Comparison of ENCODE assay signal across 15 cellular contexts in the genomic region with DNA sequence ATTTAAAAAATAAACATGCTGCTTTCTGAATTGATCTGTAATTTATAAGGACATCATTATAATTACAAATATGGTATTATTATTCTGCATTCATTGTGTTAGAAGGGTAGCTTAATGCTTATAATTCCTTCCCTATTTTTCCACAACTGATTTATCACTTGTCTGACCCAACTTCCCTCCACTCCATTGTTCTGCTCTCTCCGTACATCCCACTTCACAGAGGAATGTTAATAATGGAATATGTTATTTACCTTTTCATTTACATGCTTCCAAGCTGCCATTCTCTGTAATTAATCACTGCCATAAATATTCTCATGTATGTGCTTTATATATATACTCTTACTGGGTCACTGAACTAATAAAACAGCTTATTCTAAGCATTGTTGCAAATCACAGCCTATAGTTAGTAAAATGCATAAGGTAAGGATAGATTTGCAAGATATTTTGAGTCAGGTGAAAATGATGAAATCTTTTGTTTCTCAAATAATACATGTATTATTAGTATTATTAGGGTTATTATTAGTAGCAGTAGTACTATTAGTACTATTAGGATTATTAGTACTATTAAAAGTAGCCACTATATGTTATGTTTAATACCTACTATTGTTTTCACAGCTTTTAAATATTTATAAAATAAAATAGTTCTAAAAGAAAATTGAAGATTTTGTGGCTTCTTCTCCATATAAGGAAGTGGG.
DNase-seq lines count a peak whose midpoint lies in the region; ATAC-seq, FAIRE-seq and TF ChIP-seq lines count a peak whose summit lies in the region.
"Had no signal": no experiment of that assay in that cellular context is flagged by ENCODE, and none has a peak within 500 bp of the region (broad histone marks: within the 10 kb centered on the region; RNA-seq: fewer than 3 reads in every experiment).

No MANE protein-coding gene starts in this region.

- peaks cover 17% of the 10 kb centered on the region for H3K4me1 ChIP-seq in HAP-1
- H3K4me1 ChIP-seq in endothelial cell of umbilical vein (ENCODE audit: control insufficient read depth, extremely low read depth, insufficient read depth, low read length), result peaks cover 4% of the 10 kb centered on the region
- H3K4me1 ChIP-seq: BLaER1 treated with 17β-estradiol and CSF1 and Interleukin-3, amounts not matched to agents 10 nM and 100 nM had no signal

- no peak overlapping the region for H3K9ac ChIP-seq in endothelial cell of umbilical vein (replicated peaks; ENCODE audit: extremely low read depth, insufficient read depth, low read length)
- H3K9ac ChIP-seq: BLaER1 treated with 17β-estradiol and CSF1 and Interleukin-3, amounts not matched to agents 10 nM and 100 nM; GM23248 had no signal

- H3K4me3 ChIP-seq in HAP-1 (no peak overlapping the region), endothelial cell of umbilical vein (replicated peaks in 1 of 3; ENCODE audit: insufficient read depth in 1 of 3, low read depth in 1 of 3, low read length in 3 of 3) (no peak overlapping the region)
- H3K4me3 ChIP-seq: BLaER1 treated with 17β-estradiol and CSF1 and Interleukin-3, amounts not matched to agents 10 nM and 100 nM; GM12878; GM23248 had no signal

- FAIRE-seq in TTC549 (lab: Jason Lieb, UNC) (peak; percentile 39), endothelial cell of umbilical vein (lab: Jason Lieb, UNC) (no peak)
- FAIRE-seq: GM12878, GM18507, H54 had no signal

- no peaks in the 10 kb centered on the region for H3K79me2 ChIP-seq in endothelial cell of umbilical vein (ENCODE audit: control insufficient read depth, insufficient read depth, low read length)

- no peaks in the 10 kb centered on the region for H3K9me1 ChIP-seq in endothelial cell of umbilical vein (replicated peaks; ENCODE audit: control insufficient read depth, extremely low read depth, insufficient read depth, low read length)

- H3K27ac ChIP-seq in endothelial cell of umbilical vein (ENCODE audit: insufficient read depth, low read depth, low read length), result no peak overlapping the region
- H3K27ac ChIP-seq: BLaER1 treated with 17β-estradiol and CSF1 and Interleukin-3, amounts not matched to agents 10 nM and 100 nM; GM23248 had no signal

- no TSS peak for BruUV-seq in endothelial cell of umbilical vein (replicated peaks; lab: Mats Ljungman, UMichigan)

- dilution Hi-C loops in endothelial cell of umbilical vein (cut with MboI; ENCODE audit: extremely low pct_ligation_motif_present, low sequenced_read_pairs), result no loop called here

- peak overlapping the region; percentile 22 for H3K4me2 ChIP-seq in endothelial cell of umbilical vein (ENCODE audit: insufficient read depth, low read length)
- H3K4me2 ChIP-seq: BLaER1 treated with 17β-estradiol and CSF1 and Interleukin-3, amounts not matched to agents 10 nM and 100 nM had no signal

- H4K20me1 ChIP-seq in endothelial cell of umbilical vein (replicated peaks; ENCODE audit: control insufficient read depth, extremely low read depth, insufficient read depth, low read length), result no peaks in the 10 kb centered on the region
- H4K20me1 ChIP-seq: BLaER1 treated with 17β-estradiol and CSF1 and Interleukin-3, amounts not matched to agents 10 nM and 100 nM had no signal

- POLR2A ChIA-PET in endothelial cell of umbilical vein (lab: Charles Lee), result interaction anchor here (1.3 kb wide), 1 partner anchor 70 kb away, joined by 3 read pairs; a partner anchor contains a TSS

- CTCF ChIA-PET in endothelial cell of umbilical vein (lab: Charles Lee), result interaction anchor here (0.7 to 2.3 kb wide), 21 partner anchors 11 to 600 kb away, joined by 3 to 16 read pairs (median 3); no protein-coding TSS in a partner anchor

- no peaks in the 10 kb centered on the region for H3K27me3 ChIP-seq in HAP-1 (ENCODE audit: low read depth)
- H3K27me3 ChIP-seq in endothelial cell of umbilical vein (ENCODE audit: control insufficient read depth in 2 of 2, insufficient read depth in 2 of 2, low read length in 2 of 2), result no peaks in the 10 kb centered on the region
- H3K27me3 ChIP-seq: BLaER1 treated with 17β-estradiol and CSF1 and Interleukin-3, amounts not matched to agents 10 nM and 100 nM had no signal

- no peaks in the 10 kb centered on the region for H3K36me3 ChIP-seq in HAP-1 (replicated peaks)
- no peaks in the 10 kb centered on the region for H3K36me3 ChIP-seq in endothelial cell of umbilical vein (ENCODE audit: control insufficient read depth in 2 of 2, extremely low read depth in 1 of 2, insufficient read depth in 2 of 2, low read length in 2 of 2)
- H3K36me3 ChIP-seq: BLaER1 treated with 17β-estradiol and CSF1 and Interleukin-3, amounts not matched to agents 10 nM and 100 nM had no signal

- H3K9me3 ChIP-seq in HAP-1 (no peaks in the 10 kb centered on the region), endothelial cell of umbilical vein (replicated peaks; ENCODE audit: control insufficient read depth, insufficient read depth, low read length) (no peaks in the 10 kb centered on the region)
- H3K9me3 ChIP-seq: BLaER1 treated with 17β-estradiol and CSF1 and Interleukin-3, amounts not matched to agents 10 nM and 100 nM had no signal

- TF ChIP-seq CTCF in endothelial cell of umbilical vein (IDR thresholded peaks at IDR 0.05; ENCODE audit: extremely low read depth in 1 of 2, insufficient read depth in 1 of 2, low read depth in 1 of 2, low read length in 2 of 2), result no peak

- in situ Hi-C loops in HAP-1 (cut with MboI; ENCODE audit: low sequenced_read_pairs), result no loop called here

- H2AFZ ChIP-seq in endothelial cell of umbilical vein (ENCODE audit: low read depth, low read length), result no peak overlapping the region
- H2AFZ ChIP-seq: GM23248 had no signal

- no peak for ATAC-seq in HG03520 (IDR thresholded peaks at IDR 0.05; ENCODE audit: unreplicated experiment)
- ATAC-seq: GM12878 had no signal

- DNase-seq in HAP-1 (ENCODE audit: low spot score in 2 of 2), result peak; percentile 9 to 71
- DNase-seq in endothelial cell of umbilical vein (ENCODE audit: low read depth, low spot score), result peak; percentile 89
- DNase-seq in NCI-H524 treated with DMSO at 0.1 percent for 48 hours (lab: John Stamatoyannopoulos, UW), result no peak
- no peak for DNase-seq in activated CD8-positive, alpha-beta memory T cell treated with anti-CD3 and anti-CD28 coated beads, Interleukin-2, amount 50 U/mL, for 48 hours
- DNase-seq in NCI-H748 (lab: John Stamatoyannopoulos, UW; ENCODE audit: unreplicated experiment), result no peak
- DNase-seq: ACHN; CD4-positive, CD25-positive, alpha-beta regulatory T cell; DMS79; GM23248 had no signal

- intact Hi-C loops in endothelial cell of umbilical vein (cut with micrococcal nuclease), result loop anchor here (5.0 kb wide), 1 partner anchor 181 kb away; no protein-coding TSS in a partner anchor

- no peak for TF ChIP-seq POLR2A in endothelial cell of umbilical vein (IDR thresholded peaks at IDR 0.05; ENCODE audit: low read depth, low read length)

TF ChIP-seq in endothelial cell of umbilical vein, 7 proteins besides CTCF, POLR2A, EP300 and RAD21:
- TF ChIP-seq POLR2AphosphoS5 (IDR thresholded peaks at IDR 0.05; ENCODE audit: insufficient read depth, low read depth, low read length), result no peak
- no peak for TF ChIP-seq GATA2 (IDR thresholded peaks at IDR 0.05; ENCODE audit: insufficient read depth, insufficient read length, low read depth, low read length)
- no peak for TF ChIP-seq EZH2 (IDR thresholded peaks at IDR 0.05; ENCODE audit: borderline replicate concordance, low read depth, low read length, severe bottlenecking)
- TF ChIP-seq FOS (IDR thresholded peaks at IDR 0.05; ENCODE audit: borderline replicate concordance, insufficient read depth, low read length), result no peak
- no peak for TF ChIP-seq MYC (IDR thresholded peaks at IDR 0.05; ENCODE audit: low read depth, low read length)
- TF ChIP-seq, protein P1, sequence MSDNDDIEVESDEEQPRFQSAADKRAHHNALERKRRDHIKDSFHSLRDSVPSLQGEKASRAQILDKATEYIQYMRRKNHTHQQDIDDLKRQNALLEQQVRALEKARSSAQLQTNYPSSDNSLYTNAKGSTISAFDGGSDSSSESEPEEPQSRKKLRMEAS (IDR thresholded peaks at IDR 0.05; ENCODE audit: insufficient read depth, insufficient read length), result no peak

Comparison
In these comparisons a context has a peak if more than half of its experiments do, and no peak if none do; other contexts are left out.
1. DNase-seq: peak in HAP-1 (2 of 2) and endothelial cell of umbilical vein (single experiment); none in NCI-H524 treated with DMSO at 0.1 percent for 48 hours (single experiment), activated CD8-positive, alpha-beta memory T cell treated with anti-CD3 and anti-CD28 coated beads, Interleukin-2, amount 50 U/mL, for 48 hours (single experiment) and NCI-H748 (single experiment).